Comparison of ENCODE assay signal across 9 cellular contexts in genomic region chr1:3471356-3472087, GRCh38.
DNase-seq lines count a peak whose midpoint lies in the region; ATAC-seq and TF ChIP-seq lines count a peak whose summit lies in the region.
"Had no signal": no experiment of that assay in that cellular context is flagged by ENCODE, and none has a peak within 500 bp of the region (broad histone marks: within the 10 kb centered on the region; RNA-seq: fewer than 3 reads in every experiment).

No MANE protein-coding gene starts in this region.

- H3K9me3 ChIP-seq in subcutaneous abdominal adipose tissue (ENCODE audit: control insufficient read depth in 5 of 5, low read length in 5 of 5) = no peaks in the 10 kb centered on the region

- H3K36me3 ChIP-seq in brain microvascular endothelial cell (replicated peaks) (no peaks in the 10 kb centered on the region), subcutaneous abdominal adipose tissue (ENCODE audit: control insufficient read depth in 5 of 5, insufficient read depth in 5 of 5, low read length in 5 of 5) (peaks cover 0 to 4% (median 0%) of the 10 kb centered on the region in 5 donors)

- peak overlapping the region in 1 of 5 donors; percentile 53 for H3K9ac ChIP-seq in subcutaneous abdominal adipose tissue (ENCODE audit: low read length in 5 of 5)

- H3K4me1 ChIP-seq in subcutaneous abdominal adipose tissue (ENCODE audit: control insufficient read depth in 5 of 5, insufficient read depth in 5 of 5, low read length in 5 of 5) = peaks cover 3 to 54% (median 34%) of the 10 kb centered on the region in 5 donors

- H3K4me3 ChIP-seq in brain microvascular endothelial cell (ENCODE audit: low read depth, low read length) (no peak overlapping the region), subcutaneous abdominal adipose tissue (ENCODE audit: low read depth in 1 of 5, low read length in 5 of 5) (no peak overlapping the region)

- no peaks in the 10 kb centered on the region for H3K27me3 ChIP-seq in brain microvascular endothelial cell (replicated peaks)
- no peaks in the 10 kb centered on the region for H3K27me3 ChIP-seq in subcutaneous abdominal adipose tissue (ENCODE audit: control insufficient read depth in 5 of 5, insufficient read depth in 4 of 5, low read length in 5 of 5)

- no peak for ATAC-seq in GM21526 (IDR thresholded peaks at IDR 0.05; ENCODE audit: low FRiP score, unreplicated experiment)
- ATAC-seq in HG02973 (IDR thresholded peaks at IDR 0.05; ENCODE audit: unreplicated experiment) = no peak

- in situ Hi-C loops in brain microvascular endothelial cell (cut with HindIII; ENCODE audit: low pct_ligation_motif_present, low sequenced_read_pairs) (no loop called here), GM13976 (cut with MboI; ENCODE audit: low sequenced_read_pairs, unreplicated experiment) (no loop called here)

- DNase-seq in DMS 273 (lab: John Stamatoyannopoulos, UW; ENCODE audit: unreplicated experiment) = peak; percentile 58
- no peak for DNase-seq in DMS 273 treated with DMSO at 0.1 percent for 48 hours (lab: John Stamatoyannopoulos, UW)
- peak; percentile 69 for DNase-seq in brain microvascular endothelial cell
- peak; percentile 95 for DNase-seq in islet precursor cell
- DNase-seq in GM13976 (ENCODE audit: low spot score) = no peak

- H3K27ac ChIP-seq in brain microvascular endothelial cell (peak overlapping the region; percentile 40), subcutaneous abdominal adipose tissue (ENCODE audit: low read depth, low read length) (peak overlapping the region; percentile 67)
- H3K27ac ChIP-seq: 22Rv1 had no signal

- peak; percentile 75 for TF ChIP-seq CTCF in brain microvascular endothelial cell (IDR thresholded peaks at IDR 0.05; ENCODE audit: low read depth, low read length, missing control alignments)
- TF ChIP-seq CTCF in GM13976 (IDR thresholded peaks at IDR 0.05; ENCODE audit: borderline replicate concordance, control extremely low read depth, extremely low read depth, insufficient read depth, missing control alignments) = no peak

Comparison
In these comparisons a context has a peak if more than half of its experiments do, and no peak if none do; other contexts are left out.
1. DNase-seq: peak in DMS 273 (single experiment), brain microvascular endothelial cell (single experiment) and islet precursor cell (single experiment); none in DMS 273 treated with DMSO at 0.1 percent for 48 hours (single experiment) and GM13976 (single experiment).